In the genomic region with DNA sequence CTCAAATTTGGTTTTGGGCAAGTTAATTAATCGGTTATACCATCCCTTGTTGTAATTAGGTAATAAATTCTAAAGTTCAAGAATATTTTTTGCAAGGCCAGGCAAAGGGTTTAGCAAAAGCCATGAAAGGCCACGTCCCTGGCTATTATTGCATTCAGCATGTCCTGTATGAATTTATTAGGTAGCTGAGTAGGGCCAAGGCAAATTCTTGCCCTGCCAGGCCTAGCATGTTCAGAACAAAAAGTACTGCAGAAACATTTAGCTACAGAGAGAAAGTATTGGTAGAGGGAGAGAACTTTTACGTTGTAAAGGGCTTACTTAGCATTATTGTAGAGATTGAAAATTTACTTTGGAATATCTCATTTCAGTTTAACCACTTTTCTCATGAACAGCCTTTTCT, we compare ENCODE assay signal across 17 cellular contexts.
A peak's percentile ranks its signal among the peaks of the same experiment; 100 is the strongest.
DNase-seq lines count a peak whose midpoint lies in the region; ATAC-seq and TF ChIP-seq lines count a peak whose summit lies in the region.
"Had no signal": no experiment of that assay in that cellular context is flagged by ENCODE, and none has a peak within 500 bp of the region (broad histone marks: within the 10 kb centered on the region; RNA-seq: fewer than 3 reads in every experiment).

No MANE protein-coding gene starts in this region.

- no peak overlapping the region for H3K4me2 ChIP-seq in PC-9

- no peak for TF ChIP-seq EP300 in esophagus muscularis mucosa (IDR thresholded peaks at IDR 0.05)

- no peaks in the 10 kb centered on the region; the same call in 1 of the 2 replicates for H3K9me3 ChIP-seq in PC-9 (ENCODE audit: insufficient read depth, low read depth)
- no peaks in the 10 kb centered on the region for H3K9me3 ChIP-seq in esophagus muscularis mucosa
- no peaks in the 10 kb centered on the region for H3K9me3 ChIP-seq in tibial artery

- peak overlapping the region; percentile 42; the same call in 1 of the 2 replicates for H3K27ac ChIP-seq in PC-9
- H3K27ac ChIP-seq in esophagus muscularis mucosa (replicated peaks in 1 of 4): peak overlapping the region; percentile 59 to 76 (median 64)
- peak overlapping the region; percentile 82 to 83 for H3K27ac ChIP-seq in tibial artery
- H3K27ac ChIP-seq in foreskin keratinocyte: no peak overlapping the region

- BruUV-seq in PC-9 (replicated peaks; lab: Mats Ljungman, UMichigan): no TSS peak

- CTCF ChIA-PET in PC-9 (lab: Charles Lee): no interaction called here

- H3K4me3 ChIP-seq in PC-9 (0 out of 2 replicates have a peak overlapping the region, but pooled peaks have one; percentile 7), esophagus muscularis mucosa (no peak overlapping the region), tibial artery (no peak overlapping the region)

- H3K27ac Mint-ChIP-seq in nephron: peak overlapping the region; percentile 45 to 77 (median 74)
- H3K27ac Mint-ChIP-seq: B cell, H9 had no signal

- DNase-seq in PC-9 (no peak), esophagus muscularis mucosa (ENCODE audit: extremely low spot score) (no peak), tibial artery (peak; percentile 73 to 85), foreskin keratinocyte (no peak), 8988T (no peak)
- DNase-seq: CD4-positive, alpha-beta memory T cell; DMS79; H9; Kasumi-1; NCI-H1417; NCI-H1930; NCI-H2171; NCI-H446 treated with DMSO at 0.1 percent for 48 hours; RPMI8226 had no signal

- peaks cover 27% of the 10 kb centered on the region for H3F3A ChIP-seq in PC-9 (ENCODE audit: insufficient read depth, low read depth)

- WGBS in esophagus muscularis mucosa: 51% methylated on average over 3 of the region's 3 CpGs

- intact Hi-C loops in PC-9 (cut with micrococcal nuclease; ENCODE audit: unreplicated experiment) (no loop called here), esophagus muscularis mucosa (cut with DNase I) (loop anchor here (10.0 kb wide), 1 partner anchor 92 kb away; the partner anchor contains the start of gene PATJ), tibial artery (cut with DNase I; ENCODE audit: low total_unique reads) (no loop called here)

- ATAC-seq in foreskin keratinocyte (no peak), HG02973 (IDR thresholded peaks at IDR 0.05; ENCODE audit: unreplicated experiment) (no peak)

- H3K9me3 Mint-ChIP-seq in nephron: no peaks in the 10 kb centered on the region
- H3K9me3 Mint-ChIP-seq: CD4-positive, alpha-beta memory T cell; H9 had no signal

- H3K4me1 ChIP-seq in PC-9 (replicated peaks; ENCODE audit: insufficient read depth) (peaks cover 22% of the 10 kb centered on the region), esophagus muscularis mucosa (peaks cover 0 to 50% (median 39%) of the 10 kb centered on the region in 4 donors), tibial artery (peaks cover 0 to 86% (median 42%) of the 10 kb centered on the region in 4 donors), foreskin keratinocyte (peaks cover 8% of the 10 kb centered on the region)

- H4K20me1 ChIP-seq in PC-9 (ENCODE audit: insufficient read depth): 0 out of 2 replicates have a peak, but pooled peaks cover 3% of the 10 kb centered on the region

- peaks cover 43% of the 10 kb centered on the region for H3K36me3 ChIP-seq in PC-9 (ENCODE audit: low read depth)
- no peaks in the 10 kb centered on the region for H3K36me3 ChIP-seq in esophagus muscularis mucosa
- H3K36me3 ChIP-seq in tibial artery: no peaks in the 10 kb centered on the region

- peaks cover 8% of the 10 kb centered on the region for H3K36me3 Mint-ChIP-seq in nephron (ENCODE audit: low read depth)

- H3K4me1 Mint-ChIP-seq in nephron: peaks cover 19% of the 10 kb centered on the region
- H3K4me1 Mint-ChIP-seq: B cell had no signal

- H3K9me2 ChIP-seq in PC-9 (ENCODE audit: insufficient read depth): no peaks in the 10 kb centered on the region

- H2AFZ ChIP-seq in PC-9: no peak overlapping the region

- H3K79me2 ChIP-seq in PC-9 (ENCODE audit: low read depth): peaks cover 4% of the 10 kb centered on the region; the same call in 1 of the 2 replicates

- H3K4me3 Mint-ChIP-seq in nephron: no peak overlapping the region
- H3K4me3 Mint-ChIP-seq: B cell; CD4-positive, alpha-beta memory T cell; H9 had no signal

- no peaks in the 10 kb centered on the region for H3K27me3 Mint-ChIP-seq in nephron (ENCODE audit: low read depth)
- H3K27me3 Mint-ChIP-seq: B cell; CD4-positive, alpha-beta memory T cell had no signal

- TF ChIP-seq POLR2A in esophagus muscularis mucosa (IDR thresholded peaks at IDR 0.05; ENCODE audit: low read depth): no peak

- no peaks in the 10 kb centered on the region for H3K27me3 ChIP-seq in PC-9 (ENCODE audit: insufficient read depth, low read depth)
- H3K27me3 ChIP-seq in esophagus muscularis mucosa: no peaks in the 10 kb centered on the region
- H3K27me3 ChIP-seq in tibial artery: no peaks in the 10 kb centered on the region
- no peaks in the 10 kb centered on the region for H3K27me3 ChIP-seq in foreskin keratinocyte

- TF ChIP-seq CTCF in PC-9 (conservative IDR thresholded peaks at IDR 0.05): no peak
- TF ChIP-seq CTCF in esophagus muscularis mucosa (IDR thresholded peaks at IDR 0.05): no peak
- no peak for TF ChIP-seq CTCF in nephron (IDR thresholded peaks at IDR 0.05; ENCODE audit: unreplicated experiment in 3 of 3)
- TF ChIP-seq CTCF in tibial artery (IDR thresholded peaks at IDR 0.05): no peak
- TF ChIP-seq CTCF in foreskin keratinocyte (conservative IDR thresholded peaks at IDR 0.05): no peak

- POLR2A ChIA-PET in PC-9 (lab: Charles Lee; ENCODE audit: unreplicated experiment): no interaction called here

Comparison
In these comparisons a context has a peak if more than half of its experiments do, and no peak if none do; other contexts are left out.
1. DNase-seq: peak in tibial artery (2 of 2); none in PC-9 (0 of 2), esophagus muscularis mucosa (single experiment), foreskin keratinocyte (0 of 2) and 8988T (single experiment).